In genomic region chr16:84738255-84739038, GRCh38 we compare ENCODE assay signal across 8 cellular contexts. TPM values are rescaled to one million over a fixed set of nuclear protein-coding genes. Genes with fewer than 3 reads are reported as not detected.
A peak's percentile ranks its signal among the peaks of the same experiment; 100 is the strongest.
DNase-seq lines count a peak whose midpoint lies in the region; ATAC-seq and TF ChIP-seq lines count a peak whose summit lies in the region.

No MANE protein-coding gene starts in this region.

- H3K36me3 ChIP-seq in BLaER1 (peaks cover 70% of the 10 kb centered on the region), esophagus squamous epithelium (peaks cover 0 to 35% (median 0%) of the 10 kb centered on the region in 3 donors)

- H3K27me3 Mint-ChIP-seq in activated T-cell treated with anti-CD3 and anti-CD28 coated beads, Interleukin-2, amount 50 U/mL, for 24 hours = no peaks in the 10 kb centered on the region
- H3K27me3 Mint-ChIP-seq in natural killer cell (ENCODE audit: low read depth in 2 of 2) = no peaks in the 10 kb centered on the region

- peak; percentile 68 to 79 for DNase-seq in HL-60 (ENCODE audit: low read depth in 1 of 2, low spot score in 1 of 2)
- peak; percentile 17 for DNase-seq in OCI-M2 (lab: John Stamatoyannopoulos, UW; ENCODE audit: unreplicated experiment)
- peak; percentile 80 for DNase-seq in activated T-cell treated with anti-CD3 and anti-CD28 coated beads, Interleukin-2, amount 50 U/mL, for 24 hours
- DNase-seq in esophagus squamous epithelium (lab: John Stamatoyannopoulos, UW) = no peak
- DNase-seq in natural killer cell = peak; percentile 69
- peak; percentile 47 to 81 (median 64) for DNase-seq in stimulated activated naive CD4-positive, alpha-beta T cell (lab: John Stamatoyannopoulos, UW)

- H3K27me3 ChIP-seq in BLaER1 = no peaks in the 10 kb centered on the region
- no peaks in the 10 kb centered on the region for H3K27me3 ChIP-seq in HL-60 (ENCODE audit: insufficient read depth, poor library complexity, severe bottlenecking)
- no peaks in the 10 kb centered on the region for H3K27me3 ChIP-seq in esophagus squamous epithelium

- no peak overlapping the region for H3K4me3 Mint-ChIP-seq in activated T-cell treated with anti-CD3 and anti-CD28 coated beads, Interleukin-2, amount 50 U/mL, for 24 hours
- peak overlapping the region; percentile 45 for H3K4me3 Mint-ChIP-seq in natural killer cell

- H3K4me3 ChIP-seq in BLaER1 = no peak overlapping the region
- no peak overlapping the region for H3K4me3 ChIP-seq in HL-60 (replicated peaks; ENCODE audit: insufficient read depth, low read length)
- H3K4me3 ChIP-seq in esophagus squamous epithelium = no peak overlapping the region

- H3K36me3 Mint-ChIP-seq in activated T-cell treated with anti-CD3 and anti-CD28 coated beads, Interleukin-2, amount 50 U/mL, for 24 hours (ENCODE audit: low read depth) = peaks cover 86% of the 10 kb centered on the region
- H3K36me3 Mint-ChIP-seq in natural killer cell = no peaks in the 10 kb centered on the region

- intact Hi-C loops in esophagus squamous epithelium (cut with DNase I) (no loop called here), natural killer cell (cut with micrococcal nuclease) (loop anchor here (1.0 to 10.0 kb wide), 2 partner anchors 8 to 464 kb away; no protein-coding TSS in a partner anchor)

- no peak overlapping the region for H3K27ac ChIP-seq in BLaER1
- no peak overlapping the region for H3K27ac ChIP-seq in HL-60 (replicated peaks)
- H3K27ac ChIP-seq in esophagus squamous epithelium = peak overlapping the region; percentile 28 to 90 (median 66)

- H3K9me3 ChIP-seq in BLaER1 = no peaks in the 10 kb centered on the region
- H3K9me3 ChIP-seq in esophagus squamous epithelium = no peaks in the 10 kb centered on the region

- H3K9ac ChIP-seq in BLaER1 = no peak overlapping the region

- H3K4me1 Mint-ChIP-seq in activated T-cell treated with anti-CD3 and anti-CD28 coated beads, Interleukin-2, amount 50 U/mL, for 24 hours (ENCODE audit: low read depth) = peaks cover 71% of the 10 kb centered on the region
- H3K4me1 Mint-ChIP-seq in natural killer cell = peaks cover 48 to 62% of the 10 kb centered on the region in 2 donors

- H4K20me1 ChIP-seq in BLaER1 = peaks cover 100% of the 10 kb centered on the region

- peak overlapping the region; percentile 80 for H3K27ac Mint-ChIP-seq in activated T-cell treated with anti-CD3 and anti-CD28 coated beads, Interleukin-2, amount 50 U/mL, for 24 hours
- H3K27ac Mint-ChIP-seq in natural killer cell = peak overlapping the region in 1 of 2 donors; percentile 70

- ATAC-seq in GM19023 (IDR thresholded peaks at IDR 0.05; ENCODE audit: unreplicated experiment) (peak; percentile 74), natural killer cell (peak; percentile 85 to 89 (median 88))

- WGBS in esophagus squamous epithelium, 2 donors = 26 to 35% methylated on average over 6 to 8 of the region's 8 CpGs

- no peaks in the 10 kb centered on the region for H3K9me3 Mint-ChIP-seq in activated T-cell treated with anti-CD3 and anti-CD28 coated beads, Interleukin-2, amount 50 U/mL, for 24 hours
- no peaks in the 10 kb centered on the region for H3K9me3 Mint-ChIP-seq in natural killer cell

- no peak for TF ChIP-seq POLR2A in esophagus squamous epithelium (IDR thresholded peaks at IDR 0.05)

- H3K4me1 ChIP-seq in BLaER1 (peaks cover 66% of the 10 kb centered on the region), esophagus squamous epithelium (peaks cover 29 to 99% (median 51%) of the 10 kb centered on the region in 3 donors)

- TF ChIP-seq CTCF in HL-60 (IDR thresholded peaks at IDR 0.05; ENCODE audit: insufficient read depth, low read length) (peak; percentile 91), esophagus squamous epithelium (IDR thresholded peaks at IDR 0.05) (peak; percentile 81 to 92 (median 84)), natural killer cell (IDR thresholded peaks at IDR 0.05) (peak; percentile 87)

- H3K4me2 ChIP-seq in BLaER1 = peak overlapping the region; percentile 46

RNA-seq across cellular contexts. Expression of gene USP10, which starts 38.6 kb away (rescaled TPM):
- total RNA-seq in esophagus squamous epithelium (10 to 100 TPM; 44.7 to 71.5 (median 56.0) TPM), natural killer cell (100 to 1,000 TPM in 2 of 3 donors, 10 to 100 TPM in 1; 78.4 to 103 (median 100) TPM)

Comparison
In these comparisons a context has a peak if more than half of its experiments do, and no peak if none do; other contexts are left out.
1. H3K27ac ChIP-seq: peak in esophagus squamous epithelium (4 of 4); none in BLaER1 (single experiment) and HL-60 (single experiment).
2. Peak in every context shown above with its lines, with median percentiles within 50 percentile points of each other: CTCF ChIP-seq.